Comparison of ENCODE assay signal across 25 cellular contexts in genomic region chr16:4301177-4301576, GRCh38. TPM values are rescaled to one million over a fixed set of nuclear protein-coding genes. Genes with fewer than 3 reads are reported as not detected.
"Had no signal": no experiment of that assay in that cellular context is flagged by ENCODE, and none has a peak within 500 bp of the region (broad histone marks: within the 10 kb centered on the region; RNA-seq: fewer than 3 reads in every experiment).

No MANE protein-coding gene starts in this region.

- H3K9me3 Mint-ChIP-seq: endodermal cell; naive thymus-derived CD8-positive, alpha-beta T cell; neural crest cell; type B pancreatic cell had no signal

- H3K4me3 Mint-ChIP-seq: endodermal cell; naive thymus-derived CD8-positive, alpha-beta T cell; neural crest cell; type B pancreatic cell had no signal

- H3K36me3 ChIP-seq: colonic mucosa, sigmoid colon, stomach, thoracic aorta had no signal

- H3K27me3 Mint-ChIP-seq: naive thymus-derived CD8-positive, alpha-beta T cell; type B pancreatic cell had no signal

- H3K4me3 ChIP-seq: colonic mucosa, lung, mucosa of descending colon, sigmoid colon, skin epidermis, stomach, thoracic aorta had no signal

- H3K27ac ChIP-seq: colonic mucosa, sigmoid colon, skin epidermis, stomach, thoracic aorta had no signal

- FAIRE-seq: urothelium cell line had no signal

- DNase-seq: colonic mucosa; effector CD4-positive, alpha-beta T cell; endodermal cell; foreskin melanocyte; head of caudate nucleus; hippocampal formation; left colon; left ventricle myocardium superior; mucosa of descending colon; naive thymus-derived CD8-positive, alpha-beta T cell; posterior cingulate gyrus; sigmoid colon; stimulated activated CD4-positive, alpha-beta T cell treated with anti-CD3 and anti-CD28 coated beads, Interleukin-2, amount 100 ng/mL, for 24 hours; stimulated activated CD4-positive, alpha-beta T cell treated with anti-CD3 and anti-CD28 coated beads, Interleukin-4, amount 100 ng/mL, for 4 hours; stimulated activated naive CD4-positive, alpha-beta T cell; stomach; substantia nigra had no signal

- H3K9me3 ChIP-seq: colonic mucosa, mucosa of descending colon, sigmoid colon, stomach, thoracic aorta had no signal

- ATAC-seq: left colon; left ventricle myocardium superior; mucosa of descending colon; naive thymus-derived CD8-positive, alpha-beta T cell had no signal

- H3K27me3 ChIP-seq: colonic mucosa, sigmoid colon, stomach had no signal

- H3K27ac Mint-ChIP-seq: endodermal cell, type B pancreatic cell had no signal

RNA-seq across cellular contexts. Expression of gene GLIS2, which starts 14.7 kb away (rescaled TPM):
- polyA plus RNA-seq: naive thymus-derived CD8-positive, alpha-beta T cell had no signal

RNA-seq across cellular contexts. Expression of gene SRL, which starts 59.3 kb away (rescaled TPM):
- total RNA-seq: endodermal cell; kidney epithelial cell; naive thymus-derived CD8-positive, alpha-beta T cell; osteocyte had no signal
- polyA plus RNA-seq: naive thymus-derived CD8-positive, alpha-beta T cell had no signal
